Comparison of ENCODE assay signal across 13 cellular contexts in the genomic region with DNA sequence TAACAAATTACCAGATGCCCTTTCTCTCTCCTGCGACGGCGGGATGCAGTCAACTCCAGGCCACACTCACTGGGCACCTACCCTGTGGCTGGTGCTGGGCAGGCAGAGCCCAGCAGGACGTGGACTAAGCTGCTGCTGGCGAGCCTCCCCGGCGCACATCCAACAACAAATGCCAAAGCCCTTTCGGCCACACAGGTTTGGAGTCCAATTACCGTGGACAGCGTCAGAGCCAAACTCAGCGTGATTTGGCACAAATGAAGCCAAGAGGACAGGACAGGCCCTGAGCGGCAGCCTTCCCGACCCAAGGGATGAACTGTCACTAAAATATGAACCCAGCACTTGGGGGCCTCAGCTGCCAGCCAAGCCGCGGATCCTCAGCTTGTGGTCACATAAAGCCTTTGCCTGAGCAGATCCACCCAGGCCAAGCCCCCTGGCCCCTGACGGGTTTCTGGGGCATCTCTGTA. TPM values are rescaled to one million over a fixed set of nuclear protein-coding genes. Genes with fewer than 3 reads are reported as not detected.
DNase-seq lines count a peak whose midpoint lies in the region; ATAC-seq, FAIRE-seq and TF ChIP-seq lines count a peak whose summit lies in the region.
"Had no signal": no experiment of that assay in that cellular context is flagged by ENCODE, and none has a peak within 500 bp of the region (broad histone marks: within the 10 kb centered on the region; RNA-seq: fewer than 3 reads in every experiment).

No MANE protein-coding gene starts in this region.

- DNase-seq in M059J (ENCODE audit: low read depth) (peak; percentile 88), K562 (ENCODE audit: extremely low read depth in 1 of 4, low spot score in 3 of 4) (no peak), left lobe of liver (ENCODE audit: low spot score) (peak; percentile 96), substantia nigra (lab: John Stamatoyannopoulos, UW) (peak in 24 of 49 donors; percentile 15 to 88 (median 46)), UCSD-AML1 (lab: John Stamatoyannopoulos, UW; ENCODE audit: unreplicated experiment) (no peak), NCI-H524 treated with DMSO at 0.1 percent for 48 hours (lab: John Stamatoyannopoulos, UW) (no peak)
- no peak for DNase-seq in stimulated activated CD4-positive, alpha-beta T cell treated with anti-CD3 and anti-CD28 coated beads, Interleukin-1b, Interleukin-23, amount 100 ng/mL, for 48 hours
- DNase-seq: activated CD4-positive, alpha-beta T cell treated with anti-CD3 and anti-CD28 coated beads, Interleukin-2, amount 50 U/mL, for 4 hours; CD4-positive, alpha-beta T cell; Kasumi-1; NCI-H187; NCI-H69 had no signal

- H3K4me2 ChIP-seq in K562 (ENCODE audit: insufficient read depth, low read length), result no peak overlapping the region

- no peak for FAIRE-seq in K562 (lab: Jason Lieb, UNC)
- FAIRE-seq: GM12892 had no signal

- BruUV-seq in K562 (replicated peaks; lab: Mats Ljungman, UMichigan), result no TSS peak

- POLR2A ChIA-PET in K562 (lab: Yijun Ruan, JAX), result no interaction called here

- peaks cover 0 to 12% of the 10 kb centered on the region in 2 experiments; a peak in 2 of 5 replicates for H3K4me1 ChIP-seq in K562 (replicated peaks in 1 of 2; ENCODE audit: control insufficient read depth in 2 of 2, insufficient read depth in 2 of 2, low read length in 2 of 2)

- H4K20me1 ChIP-seq in K562 (replicated peaks; ENCODE audit: control insufficient read depth, insufficient read depth, low read length), result no peaks in the 10 kb centered on the region

- peaks cover 46% of the 10 kb centered on the region; the same call in 2 of the 3 replicates for H3K36me3 ChIP-seq in K562 (ENCODE audit: control insufficient read depth, insufficient read depth, low read length)

- no peaks in the 10 kb centered on the region for H3K9me1 ChIP-seq in K562 (ENCODE audit: control insufficient read depth, insufficient read depth, low read length)

- no peaks in the 10 kb centered on the region for H3K79me2 ChIP-seq in K562 (ENCODE audit: control insufficient read depth, insufficient read depth, low read length)

- H3K27ac ChIP-seq in K562 (ENCODE audit: extremely low read depth, low read depth, low read length) (no peak overlapping the region), substantia nigra (ENCODE audit: low read depth, low read length, poor library complexity, severe bottlenecking) (peak overlapping the region; percentile 30)

- H2AFZ ChIP-seq in K562 (ENCODE audit: low read depth, low read length), result no peak overlapping the region

- no peak for TF ChIP-seq RAD21 in K562 (CRISPR knock-in tag; conservative IDR thresholded peaks at IDR 0.05 in 1 of 2, IDR thresholded peaks at IDR 0.05 in 1 of 2)

- in situ Hi-C loops in K562 (cut with MboI), result no loop called here

- 95% methylated on average over 15 of the region's 16 CpGs for WGBS in K562 (ENCODE audit: insufficient coverage, low coverage, missing lambda C conversion rate)

- CTCF ChIA-PET in K562 (lab: Yijun Ruan, JAX; ENCODE audit: low intra/inter-chr PET ratio), result no interaction called here

- TF ChIP-seq EP300 in K562 (IDR thresholded peaks at IDR 0.05; ENCODE audit: low read length), result no peak

- intact Hi-C loops in K562 (cut with micrococcal nuclease), result no loop called here

- TF ChIP-seq POLR2A in K562 (conservative IDR thresholded peaks at IDR 0.05), result no peak

- H3K27me3 ChIP-seq in K562 (ENCODE audit: control insufficient read depth in 2 of 2, insufficient read depth in 2 of 2, low read length in 2 of 2), result no peaks in the 10 kb centered on the region

- H3K4me3 ChIP-seq in K562, result no peak overlapping the region

- H3K9ac ChIP-seq in K562 (ENCODE audit: insufficient read depth in 1 of 2, low read depth in 2 of 2, low read length in 2 of 2), result 0 out of 4 replicates have a peak overlapping the region, but pooled peaks of 1 of the 2 experiments have one; percentile 61

- ATAC-seq in K562, result no peak
- ATAC-seq in left lobe of liver, result peak; percentile 96

- TF ChIP-seq CTCF in K562 (IDR thresholded peaks at IDR 0.05 in 2 of 3, conservative IDR thresholded peaks at IDR 0.05 in 1 of 3; ENCODE audit: insufficient read depth in 2 of 3, low read depth in 1 of 3, low read length in 3 of 3), result no peak

- peaks cover 3% of the 10 kb centered on the region; the same call in 1 of the 2 replicates for H3K9me3 ChIP-seq in K562 (replicated peaks; ENCODE audit: control insufficient read depth, insufficient read depth, low read depth, low read length)

TF ChIP-seq in K562, 482 proteins besides CTCF, POLR2A, EP300 and RAD21:
- TF ChIP-seq HNRNPLL (IDR thresholded peaks at IDR 0.05; ENCODE audit: low read depth, low read length, poor library complexity, severe bottlenecking) (no peak), POLR2G (IDR thresholded peaks at IDR 0.05; ENCODE audit: low read depth, low read length) (peak; percentile 36; the same call in 1 of the 2 replicates)

RNA-seq across cellular contexts. Expression of gene DAGLB, which starts 28.4 kb away (rescaled TPM):
- 37.6 and 44.6 TPM in 2 replicates for total RNA-seq in M059J (2014; rRNA removed; shearing (Covaris generic))
- total RNA-seq in K562 (2011; cell fraction: chromatin; rRNA removed; ENCODE audit: low replicate concordance), result 63.0 and 140 TPM in 2 replicates
- total RNA-seq in K562 (2011; cell fraction: nucleolus; rRNA removed), result 64.6 and 66.9 TPM in 2 replicates
- 67.4 and 68.4 TPM in 2 replicates for total RNA-seq in K562 (2011; cell fraction: nucleoplasm; rRNA removed)
- total RNA-seq in K562 (2014; rRNA removed) (9.4 and 11.3 TPM in 2 replicates), K562 (2014; rRNA removed; fragmentation: Illumina TruSeq; extraction: Trizol) (4.1 and 5.8 TPM in 2 replicates), K562 (2015; rRNA removed; fragmentation: Illumina TruSeq; extraction: Trizol) (9.4 and 9.7 TPM in 2 replicates), K562 (2021) (16.3 and 16.4 TPM in 2 replicates), left lobe of liver (17.9 TPM)
- polyA plus RNA-seq in K562 (2011; rRNA removed) (12.0 and 15.8 TPM in 2 replicates), K562 (2014; fragmentation: Illumina TruSeq; extraction: Trizol) (7.8 and 8.9 TPM in 2 replicates), K562 (2014; fragmentation: Nextera tagmentation; extraction: Ambion mirVana) (1 to 10 TPM in 1 of 2 experiments, under 1 TPM in 1; 0.92 to 1.0 TPM), K562 (2014; rRNA removed) (9.3 and 9.5 TPM in 2 replicates)
- polyA plus RNA-seq in K562 (2011; cell fraction: cytosol; rRNA removed), result 15.1 and 17.4 TPM in 2 replicates
- polyA plus RNA-seq in K562 (2011; cell fraction: nucleus; rRNA removed), result 31.9 and 32.2 TPM in 2 replicates
- polyA plus RNA-seq in K562 (2012), result 7.4 and 10.0 TPM in 2 replicates
- polyA minus RNA-seq in K562 (2011; rRNA and poly(A)+ RNA removed), result 30.5 and 33.7 TPM in 2 replicates
- polyA minus RNA-seq in K562 (2011; cell fraction: cytosol; rRNA and poly(A)+ RNA removed), result 20.4 and 27.9 TPM in 2 replicates
- polyA minus RNA-seq in K562 (2011; cell fraction: nucleus; rRNA and poly(A)+ RNA removed), result 20.7 and 23.4 TPM in 2 replicates

RNA-seq across cellular contexts. Expression of gene RAC1, which starts 45.0 kb away (rescaled TPM):
- 122 and 146 TPM in 2 replicates for total RNA-seq in M059J (2014; rRNA removed; shearing (Covaris generic))
- total RNA-seq in K562 (2011; cell fraction: chromatin; rRNA removed; ENCODE audit: low replicate concordance), result 133 and 135 TPM in 2 replicates
- total RNA-seq in K562 (2011; cell fraction: nucleolus; rRNA removed), result 83.3 and 83.4 TPM in 2 replicates
- 95.7 and 122 TPM in 2 replicates for total RNA-seq in K562 (2011; cell fraction: nucleoplasm; rRNA removed)
- total RNA-seq in K562 (2014; rRNA removed) (105 and 146 TPM in 2 replicates), K562 (2014; rRNA removed; fragmentation: Illumina TruSeq; extraction: Trizol) (126 and 149 TPM in 2 replicates), K562 (2015; rRNA removed; fragmentation: Illumina TruSeq; extraction: Trizol) (90.9 and 91.5 TPM in 2 replicates), K562 (2021) (220 and 225 TPM in 2 replicates), left lobe of liver (80.1 TPM)
- polyA plus RNA-seq in K562 (2011; rRNA removed) (177 and 205 TPM in 2 replicates), K562 (2014; fragmentation: Illumina TruSeq; extraction: Trizol) (220 and 241 TPM in 2 replicates), K562 (2014; fragmentation: Nextera tagmentation; extraction: Ambion mirVana) (10 to 100 TPM; 78.5 to 90.7 TPM), K562 (2014; rRNA removed) (148 and 163 TPM in 2 replicates)
- polyA plus RNA-seq in K562 (2011; cell fraction: cytosol; rRNA removed), result 96.2 and 169 TPM in 2 replicates
- polyA plus RNA-seq in K562 (2011; cell fraction: nucleus; rRNA removed), result 62.4 and 100 TPM in 2 replicates
- polyA plus RNA-seq in K562 (2012), result 201 and 203 TPM in 2 replicates
- polyA minus RNA-seq in K562 (2011; rRNA and poly(A)+ RNA removed), result 310 and 404 TPM in 2 replicates
- 91.2 and 105 TPM in 2 replicates for polyA minus RNA-seq in K562 (2011; cell fraction: cytosol; rRNA and poly(A)+ RNA removed)
- polyA minus RNA-seq in K562 (2011; cell fraction: nucleus; rRNA and poly(A)+ RNA removed), result 20.2 and 37.2 TPM in 2 replicates

Comparison
In these comparisons a context has a peak if more than half of its experiments do, and no peak if none do; other contexts are left out.
1. DNase-seq: peak in M059J (single experiment) and left lobe of liver (single experiment); none in K562 (0 of 4), UCSD-AML1 (single experiment), stimulated activated CD4-positive, alpha-beta T cell treated with anti-CD3 and anti-CD28 coated beads, Interleukin-1b, Interleukin-23, amount 100 ng/mL, for 48 hours (single experiment) and NCI-H524 treated with DMSO at 0.1 percent for 48 hours (single experiment).